22 cellular contexts compared by ENCODE assay signal in genomic region chr9:85417674-85418073, GRCh38.
"Had no signal": no experiment of that assay in that cellular context is flagged by ENCODE, and none has a peak within 500 bp of the region (broad histone marks: within the 10 kb centered on the region; RNA-seq: fewer than 3 reads in every experiment).

No MANE protein-coding gene starts in this region.

- H3K27me3 ChIP-seq: MG63 had no signal

- DNase-seq: IMR-90, Karpas-422, KG1, MG63, NCI-H1092, NCI-H1105 treated with DMSO at 0.1 percent for 48 hours, NCI-H1417 treated with DMSO at 0.1 percent for 48 hours, NCI-H146, NCI-H1694 treated with DMSO at 0.1 percent for 48 hours, NCI-H1930, NCI-H2081, NCI-H2107, NCI-H226, NCI-H446, NCI-H510A, NCI-H524 treated with DMSO at 0.1 percent for 48 hours, NCI-H69, NCI-H774, SHP77 had no signal

- H3K9me3 ChIP-seq: MG63 had no signal

- H3K27ac ChIP-seq: RWPE1 had no signal

- H3K4me3 ChIP-seq: MG63 had no signal

- ATAC-seq: HepG2, Panc1 had no signal

- H3K36me3 ChIP-seq: MG63 had no signal
